Comparison of ENCODE assay signal across 22 cellular contexts in the genomic region with DNA sequence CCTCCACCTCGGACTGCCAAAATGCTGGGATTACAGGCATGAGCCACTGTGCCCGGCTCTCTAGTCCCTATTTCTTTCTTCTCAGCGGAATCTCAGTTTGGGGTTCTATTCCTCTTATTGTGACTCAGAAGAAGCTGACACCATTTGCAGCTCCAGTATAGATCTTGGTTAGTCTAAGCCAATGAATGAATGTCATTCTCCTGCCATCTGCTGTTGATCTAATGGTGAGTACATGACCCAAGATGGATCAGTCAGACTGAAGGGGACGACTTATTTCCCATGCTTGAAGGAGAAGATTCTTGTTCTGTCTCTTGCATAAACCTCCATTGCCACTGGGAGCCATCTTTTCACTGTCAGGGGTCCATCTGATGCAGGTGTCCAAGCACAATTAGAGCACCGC.
A peak's percentile ranks its signal among the peaks of the same experiment; 100 is the strongest.
DNase-seq lines count a peak whose midpoint lies in the region; ATAC-seq, FAIRE-seq and TF ChIP-seq lines count a peak whose summit lies in the region.
"Had no signal": no experiment of that assay in that cellular context is flagged by ENCODE, and none has a peak within 500 bp of the region (broad histone marks: within the 10 kb centered on the region; RNA-seq: fewer than 3 reads in every experiment).

No MANE protein-coding gene starts in this region.

- H3K14ac ChIP-seq in mesenchymal stem cell (ENCODE audit: low read length in 2 of 2): no peak overlapping the region

- H4K8ac ChIP-seq in mesenchymal stem cell (ENCODE audit: low read length): no peak overlapping the region

- H3K4me2 ChIP-seq in mesenchymal stem cell (ENCODE audit: low read length, poor library complexity, severe bottlenecking): no peak overlapping the region
- H3K4me2 ChIP-seq: PC-9 had no signal

- DNase-seq in NCI-H82 (lab: John Stamatoyannopoulos, UW) (peak; percentile 32), NCI-H82 treated with DMSO at 0.1 percent for 48 hours (lab: John Stamatoyannopoulos, UW; ENCODE audit: unreplicated experiment) (no peak), LHCN-M2 (ENCODE audit: low read depth) (peak; percentile 46), epithelial cell of esophagus (ENCODE audit: low read depth) (peak; percentile 30), pancreas (no peak), HPDE6-E6E7 (ENCODE audit: extremely low spot score) (no peak), mesenchymal stem cell (no peak)
- DNase-seq: 8988T; activated CD4-positive, CD25-positive, alpha-beta regulatory T cell treated with anti-CD3 and anti-CD28 coated beads, Interleukin-2, amount 50 U/mL, for 72 hours; activated CD8-positive, alpha-beta memory T cell treated with anti-CD3 and anti-CD28 coated beads for 24 hours; activated naive CD4-positive, alpha-beta T cell treated with anti-CD3 and anti-CD28 coated beads for 36 hours; activated T-cell treated with anti-CD3 and anti-CD28 coated beads, Interleukin-2, amount 50 U/mL, for 48 hours; NCI-H1092 treated with DMSO at 0.1 percent for 48 hours; NCI-H2081 treated with DMSO at 0.1 percent for 48 hours; NCI-H446; PC-9; SHP77 treated with DMSO at 0.1 percent for 48 hours; sigmoid colon; stimulated activated CD8-positive, alpha-beta memory T cell treated with anti-CD3 and anti-CD28 coated beads, Interleukin-4, amount 100 ng/mL, for 48 hours had no signal

- no peak overlapping the region for H3K23ac ChIP-seq in mesenchymal stem cell (ENCODE audit: low read length in 2 of 2)

- TF ChIP-seq CTCF in epithelial cell of esophagus (IDR thresholded peaks at IDR 0.05; ENCODE audit: insufficient read depth, low read depth, low read length, missing control alignments) (peak; percentile 19), pancreas (IDR thresholded peaks at IDR 0.05) (no peak)

- H3K79me1 ChIP-seq in mesenchymal stem cell (replicated peaks; ENCODE audit: low read length, poor library complexity, severe bottlenecking): no peaks in the 10 kb centered on the region

- H2BK120ac ChIP-seq in mesenchymal stem cell (ENCODE audit: low read depth, low read length): no peak overlapping the region

- H3K4me1 ChIP-seq in pancreas (no peaks in the 10 kb centered on the region), mesenchymal stem cell (ENCODE audit: control insufficient read depth, insufficient read depth, low read depth, low read length) (peaks cover 2% of the 10 kb centered on the region)

- no peak overlapping the region for H2AK5ac ChIP-seq in mesenchymal stem cell (ENCODE audit: low read length, severe bottlenecking)

- no peak overlapping the region for H3K18ac ChIP-seq in mesenchymal stem cell (ENCODE audit: low read depth in 1 of 2, low read length in 2 of 2)

- no peak overlapping the region for H2BK12ac ChIP-seq in mesenchymal stem cell (ENCODE audit: low read length in 2 of 2)

- no peak overlapping the region for H2AFZ ChIP-seq in mesenchymal stem cell (ENCODE audit: low read depth, low read length)
- H2AFZ ChIP-seq: PC-9 had no signal

- H3K4me3 ChIP-seq in epithelial cell of esophagus (ENCODE audit: low read length) (no peak overlapping the region), pancreas (no peak overlapping the region), mesenchymal stem cell (ENCODE audit: insufficient read depth in 1 of 2, low read depth in 1 of 2, low read length in 2 of 2) (no peak overlapping the region)
- H3K4me3 ChIP-seq: cardiac muscle cell, lung, PC-9, sigmoid colon had no signal

- no peak overlapping the region for H2BK15ac ChIP-seq in mesenchymal stem cell (ENCODE audit: low read depth, poor library complexity, severe bottlenecking)

- ATAC-seq in pancreas (peak in 3 of 4 donors; percentile 28 to 48 (median 43)), HG03135 (IDR thresholded peaks at IDR 0.05; ENCODE audit: unreplicated experiment) (no peak)

- 87 to 91% methylated on average over 5 of the region's 5 CpGs for WGBS in pancreas, 2 donors
- WGBS in mesenchymal stem cell: 86% methylated on average over 5 of the region's 5 CpGs

- H2BK5ac ChIP-seq in mesenchymal stem cell (ENCODE audit: low read depth, low read length, poor library complexity, severe bottlenecking): no peak overlapping the region

- FAIRE-seq in pancreas (lab: Jason Lieb, UNC): no peak

- no peaks in the 10 kb centered on the region for H3K27me3 ChIP-seq in pancreas
- H3K27me3 ChIP-seq in mesenchymal stem cell (ENCODE audit: control insufficient read depth in 1 of 2, insufficient read depth in 1 of 2, low read length in 2 of 2): peaks cover 5 to 9% of the 10 kb centered on the region in 2 experiments
- H3K27me3 ChIP-seq: cardiac muscle cell, sigmoid colon had no signal

- no peak overlapping the region for H3K4ac ChIP-seq in mesenchymal stem cell (ENCODE audit: low read depth in 1 of 2, low read length in 2 of 2)

- no peaks in the 10 kb centered on the region for H3K9me3 ChIP-seq in pancreas
- H3K9me3 ChIP-seq in mesenchymal stem cell (ENCODE audit: control insufficient read depth, low read length): no peaks in the 10 kb centered on the region
- H3K9me3 ChIP-seq: sigmoid colon had no signal

- H3K9ac ChIP-seq in mesenchymal stem cell (ENCODE audit: low read length): no peak overlapping the region

- H3K36me3 ChIP-seq in pancreas: no peaks in the 10 kb centered on the region
- H3K36me3 ChIP-seq in mesenchymal stem cell (ENCODE audit: control insufficient read depth in 1 of 2, insufficient read depth in 2 of 2, low read depth in 1 of 2, low read length in 2 of 2): no peaks in the 10 kb centered on the region
- H3K36me3 ChIP-seq: cardiac muscle cell, sigmoid colon had no signal

- intact Hi-C loops in pancreas (cut with DNase I): loop anchor here in 1 of 3 donors (10.0 kb wide), 1 partner anchor 104 kb away; no protein-coding TSS in a partner anchor

- H3K27ac ChIP-seq in pancreas: no peak overlapping the region
- H3K27ac ChIP-seq in mesenchymal stem cell (ENCODE audit: low read length, poor library complexity, severe bottlenecking): no peak overlapping the region
- H3K27ac ChIP-seq: cardiac muscle cell, PC-9, sigmoid colon had no signal

- no peak overlapping the region for H4K91ac ChIP-seq in mesenchymal stem cell (ENCODE audit: low read length)

Comparison
In these comparisons a context has a peak if more than half of its experiments do, and no peak if none do; other contexts are left out.
1. DNase-seq: peak in NCI-H82 (single experiment), LHCN-M2 (single experiment) and epithelial cell of esophagus (single experiment); none in NCI-H82 treated with DMSO at 0.1 percent for 48 hours (single experiment), pancreas (0 of 6), HPDE6-E6E7 (single experiment) and mesenchymal stem cell (single experiment).